11 cellular contexts compared by ENCODE assay signal in the genomic region with DNA sequence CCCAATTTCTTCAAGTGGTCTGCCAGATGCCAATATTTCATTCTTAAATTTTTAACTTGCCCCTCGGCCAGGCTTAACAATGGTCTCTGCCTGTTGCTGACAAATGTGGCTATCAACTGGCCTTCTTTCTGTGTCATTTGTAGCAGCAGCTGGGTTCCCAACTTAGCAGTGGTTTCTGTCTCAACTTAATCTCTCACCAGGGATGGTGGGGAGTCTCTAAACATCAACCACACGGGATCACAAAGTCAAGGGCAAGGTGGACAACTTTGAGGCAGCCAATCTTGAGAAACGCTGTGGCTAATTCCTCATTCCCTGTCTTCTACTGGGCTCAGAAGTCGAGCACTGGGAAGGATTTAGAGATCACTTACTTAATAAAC.
DNase-seq lines count a peak whose midpoint lies in the region; ATAC-seq and TF ChIP-seq lines count a peak whose summit lies in the region.
"Had no signal": no experiment of that assay in that cellular context is flagged by ENCODE, and none has a peak within 500 bp of the region (broad histone marks: within the 10 kb centered on the region; RNA-seq: fewer than 3 reads in every experiment).

No MANE protein-coding gene starts in this region.

- no peaks in the 10 kb centered on the region for H3K9me3 ChIP-seq in lower lobe of right lung
- H3K9me3 ChIP-seq in thyroid gland = no peaks in the 10 kb centered on the region
- H3K9me3 ChIP-seq: HAP-1 had no signal

- no peak for DNase-seq in activated naive CD4-positive, alpha-beta T cell treated with anti-CD3 and anti-CD28 coated beads, Interleukin-2, amount 50 U/mL, for 72 hours (ENCODE audit: low spot score in 2 of 2)
- no peak for DNase-seq in activated naive CD4-positive, alpha-beta T cell treated with anti-CD3 and anti-CD28 coated beads, Interleukin-2, amount 10 ng/mL, durations not matched to agents 7 days and 5 days
- no peak for DNase-seq in activated CD4-positive, alpha-beta memory T cell treated with anti-CD3 and anti-CD28 coated beads for 36 hours
- DNase-seq in lower lobe of right lung (no peak), thyroid gland (no peak), NCI-H226 (no peak), NCI-H1930 (lab: John Stamatoyannopoulos, UW) (no peak)
- DNase-seq: naive thymus-derived CD8-positive, alpha-beta T cell; NCI-H2171 had no signal

- no peak overlapping the region for H3K4me3 Mint-ChIP-seq in activated naive CD4-positive, alpha-beta T cell treated with anti-CD3 and anti-CD28 coated beads, Interleukin-2, amount 10 ng/mL, durations not matched to agents 7 days and 5 days
- peak overlapping the region; percentile 40 for H3K4me3 Mint-ChIP-seq in activated CD4-positive, alpha-beta memory T cell treated with anti-CD3 and anti-CD28 coated beads for 36 hours

- intact Hi-C loops in activated CD4-positive, alpha-beta memory T cell treated with anti-CD3 and anti-CD28 coated beads for 36 hours (cut with micrococcal nuclease) = loop anchor here (1.0 kb wide), 2 partner anchors 9 to 20 kb away; no protein-coding TSS in a partner anchor
- intact Hi-C loops in lower lobe of right lung (cut with DNase I) = loop anchor here (10.0 kb wide), 1 partner anchor 76 kb away; no protein-coding TSS in a partner anchor
- intact Hi-C loops in thyroid gland (cut with DNase I) = no loop called here

- H3K27me3 ChIP-seq in lower lobe of right lung (ENCODE audit: low read depth) (no peaks in the 10 kb centered on the region), thyroid gland (no peaks in the 10 kb centered on the region)

- no peaks in the 10 kb centered on the region for H3K27me3 Mint-ChIP-seq in activated naive CD4-positive, alpha-beta T cell treated with anti-CD3 and anti-CD28 coated beads, Interleukin-2, amount 10 ng/mL, durations not matched to agents 7 days and 5 days
- H3K27me3 Mint-ChIP-seq in activated CD4-positive, alpha-beta memory T cell treated with anti-CD3 and anti-CD28 coated beads for 36 hours = no peaks in the 10 kb centered on the region
- H3K27me3 Mint-ChIP-seq: naive thymus-derived CD8-positive, alpha-beta T cell had no signal

- TF ChIP-seq CTCF in lower lobe of right lung (IDR thresholded peaks at IDR 0.05) = no peak
- TF ChIP-seq CTCF in thyroid gland (IDR thresholded peaks at IDR 0.05) = no peak

- no peak for TF ChIP-seq POLR2A in thyroid gland (IDR thresholded peaks at IDR 0.05)

- peak overlapping the region; percentile 78 to 99 for H3K27ac Mint-ChIP-seq in activated naive CD4-positive, alpha-beta T cell treated with anti-CD3 and anti-CD28 coated beads, Interleukin-2, amount 50 U/mL, for 72 hours
- no peak overlapping the region for H3K27ac Mint-ChIP-seq in activated naive CD4-positive, alpha-beta T cell treated with anti-CD3 and anti-CD28 coated beads, Interleukin-2, amount 10 ng/mL, durations not matched to agents 7 days and 5 days
- peak overlapping the region; percentile 92 for H3K27ac Mint-ChIP-seq in activated CD4-positive, alpha-beta memory T cell treated with anti-CD3 and anti-CD28 coated beads for 36 hours

- 77 to 92% methylated on average over 4 of the region's 4 CpGs for WGBS in thyroid gland, 2 donors

- H3K4me3 ChIP-seq in lower lobe of right lung (no peak overlapping the region), thyroid gland (replicated peaks in 1 of 3) (no peak overlapping the region)
- H3K4me3 ChIP-seq: HAP-1 had no signal

- H3K36me3 ChIP-seq in lower lobe of right lung = no peaks in the 10 kb centered on the region
- H3K36me3 ChIP-seq in thyroid gland = no peaks in the 10 kb centered on the region
- H3K36me3 ChIP-seq: HAP-1 had no signal

- H3K27ac ChIP-seq in lower lobe of right lung (peak overlapping the region; percentile 53), thyroid gland (peak overlapping the region in 2 of 3 donors; percentile 81 to 93)

- CTCF ChIA-PET in activated naive CD4-positive, alpha-beta T cell treated with anti-CD3 and anti-CD28 coated beads, Interleukin-2, amount 10 ng/mL, durations not matched to agents 7 days and 5 days (lab: Charles Lee) = no interaction called here
- CTCF ChIA-PET in activated CD4-positive, alpha-beta memory T cell treated with anti-CD3 and anti-CD28 coated beads for 36 hours (lab: Charles Lee) = interaction anchor here (1.0 to 1.9 kb wide), 4 partner anchors 11 to 68 kb away, joined by 3 to 5 read pairs (median 4); no protein-coding TSS in a partner anchor

- peaks cover 5 to 30% of the 10 kb centered on the region in 2 donors for H3K36me3 Mint-ChIP-seq in activated naive CD4-positive, alpha-beta T cell treated with anti-CD3 and anti-CD28 coated beads, Interleukin-2, amount 50 U/mL, for 72 hours
- peaks cover 9% of the 10 kb centered on the region for H3K36me3 Mint-ChIP-seq in activated naive CD4-positive, alpha-beta T cell treated with anti-CD3 and anti-CD28 coated beads, Interleukin-2, amount 10 ng/mL, durations not matched to agents 7 days and 5 days
- peaks cover 9% of the 10 kb centered on the region for H3K36me3 Mint-ChIP-seq in activated CD4-positive, alpha-beta memory T cell treated with anti-CD3 and anti-CD28 coated beads for 36 hours

- no peak for ATAC-seq in activated naive CD4-positive, alpha-beta T cell treated with anti-CD3 and anti-CD28 coated beads, Interleukin-2, amount 50 U/mL, for 72 hours
- ATAC-seq in lower lobe of right lung = no peak
- no peak for ATAC-seq in HG03565 (IDR thresholded peaks at IDR 0.05; ENCODE audit: unreplicated experiment)
- ATAC-seq: naive thymus-derived CD8-positive, alpha-beta T cell had no signal

- peaks cover 72% of the 10 kb centered on the region for H3K4me1 Mint-ChIP-seq in activated naive CD4-positive, alpha-beta T cell treated with anti-CD3 and anti-CD28 coated beads, Interleukin-2, amount 10 ng/mL, durations not matched to agents 7 days and 5 days
- H3K4me1 Mint-ChIP-seq in activated CD4-positive, alpha-beta memory T cell treated with anti-CD3 and anti-CD28 coated beads for 36 hours (ENCODE audit: low read depth) = peaks cover 87% of the 10 kb centered on the region

- H3K4me1 ChIP-seq in lower lobe of right lung = peaks cover 72% of the 10 kb centered on the region
- H3K4me1 ChIP-seq in thyroid gland = peaks cover 33 to 53% of the 10 kb centered on the region in 2 donors

- no peaks in the 10 kb centered on the region for H3K9me3 Mint-ChIP-seq in activated naive CD4-positive, alpha-beta T cell treated with anti-CD3 and anti-CD28 coated beads, Interleukin-2, amount 50 U/mL, for 72 hours
- H3K9me3 Mint-ChIP-seq in activated naive CD4-positive, alpha-beta T cell treated with anti-CD3 and anti-CD28 coated beads, Interleukin-2, amount 10 ng/mL, durations not matched to agents 7 days and 5 days = no peaks in the 10 kb centered on the region
- H3K9me3 Mint-ChIP-seq in activated CD4-positive, alpha-beta memory T cell treated with anti-CD3 and anti-CD28 coated beads for 36 hours = no peaks in the 10 kb centered on the region
- H3K9me3 Mint-ChIP-seq: naive thymus-derived CD8-positive, alpha-beta T cell had no signal

- POLR2A ChIA-PET in activated CD4-positive, alpha-beta memory T cell treated with anti-CD3 and anti-CD28 coated beads for 36 hours (lab: Charles Lee) = interaction anchor here (0.9 to 4.1 kb wide), 9 partner anchors 10 to 84 kb away, joined by 3 to 24 read pairs (median 4); no protein-coding TSS in a partner anchor
